ENCODE assay signal across 24 cellular contexts in genomic region chr4:160772668-160773067, GRCh38.
"Had no signal": no experiment of that assay in that cellular context is flagged by ENCODE, and none has a peak within 500 bp of the region (broad histone marks: within the 10 kb centered on the region; RNA-seq: fewer than 3 reads in every experiment).

No MANE protein-coding gene starts in this region.

- ATAC-seq: activated CD8-positive, alpha-beta memory T cell treated with anti-CD3 and anti-CD28 coated beads, Interleukin-2, amount 10 ng/mL, durations not matched to agents 7 days and 5 days; activated T-helper 17 cell treated with anti-CD3 and anti-CD28 coated beads, Interleukin-2, amount 50 U/mL, for 72 hours; body of pancreas; left ventricle myocardium superior; mucosa of descending colon; naive thymus-derived CD4-positive, alpha-beta T cell; stimulated activated naive B cell treated with anti-CD40 and anti-IgM and Interleukin-4, amounts not matched to agents 10 μg/mL and 1 μg/mL and 100 μg/mL, for 72 hours; upper lobe of right lung had no signal

- H3K27ac ChIP-seq: body of pancreas, coronary artery, ovary, sigmoid colon, upper lobe of right lung had no signal

- H3K36me3 Mint-ChIP-seq: activated CD8-positive, alpha-beta memory T cell treated with anti-CD3 and anti-CD28 coated beads, Interleukin-2, amount 10 ng/mL, durations not matched to agents 7 days and 5 days; activated naive CD8-positive, alpha-beta T cell treated with anti-CD3 and anti-CD28 coated beads for 36 hours; naive thymus-derived CD4-positive, alpha-beta T cell; stimulated activated naive B cell treated with anti-CD40 and anti-IgM and Interleukin-4, amounts not matched to agents 10 μg/mL and 1 μg/mL and 100 μg/mL, for 72 hours had no signal

- DNase-seq: activated CD4-positive, alpha-beta memory T cell treated with anti-CD3 and anti-CD28 coated beads, Interleukin-2, amount 10 ng/mL, durations not matched to agents 7 days and 5 days; activated CD4-positive, alpha-beta T cell treated with anti-CD3 and anti-CD28 coated beads for 48 hours; activated CD4-positive, CD25-positive, alpha-beta regulatory T cell; activated CD8-positive, alpha-beta memory T cell treated with anti-CD3 and anti-CD28 coated beads, Interleukin-2, amount 10 ng/mL, durations not matched to agents 7 days and 5 days; activated naive CD4-positive, alpha-beta T cell; activated naive CD8-positive, alpha-beta T cell treated with anti-CD3 and anti-CD28 coated beads for 36 hours; amniotic stem cell; body of pancreas; erythroblast; foreskin melanocyte; hypothalamus; left ventricle myocardium superior; mucosa of descending colon; naive thymus-derived CD4-positive, alpha-beta T cell; ovary; sigmoid colon; stimulated activated CD4-positive, alpha-beta T cell treated with anti-CD3 and anti-CD28 coated beads, Interleukin-4, amount 100 ng/mL, for 4 hours; stimulated activated naive B cell treated with anti-CD40 and anti-IgM and Interleukin-4, amounts not matched to agents 10 μg/mL and 1 μg/mL and 100 μg/mL, for 72 hours; T-helper 1 cell; T-helper 9 cell; upper lobe of right lung had no signal

- H3K4me3 ChIP-seq: body of pancreas, coronary artery, mucosa of descending colon, ovary, sigmoid colon, upper lobe of right lung had no signal

- H3K27ac Mint-ChIP-seq: activated CD4-positive, alpha-beta memory T cell treated with anti-CD3 and anti-CD28 coated beads, Interleukin-2, amount 10 ng/mL, durations not matched to agents 7 days and 5 days; activated CD8-positive, alpha-beta memory T cell treated with anti-CD3 and anti-CD28 coated beads, Interleukin-2, amount 10 ng/mL, durations not matched to agents 7 days and 5 days; activated naive CD8-positive, alpha-beta T cell treated with anti-CD3 and anti-CD28 coated beads for 36 hours; activated T-helper 17 cell treated with anti-CD3 and anti-CD28 coated beads, Interleukin-2, amount 50 U/mL, for 72 hours; naive thymus-derived CD4-positive, alpha-beta T cell; stimulated activated naive B cell treated with anti-CD40 and anti-IgM and Interleukin-4, amounts not matched to agents 10 μg/mL and 1 μg/mL and 100 μg/mL, for 72 hours had no signal

- H3K9me3 Mint-ChIP-seq: activated naive CD8-positive, alpha-beta T cell treated with anti-CD3 and anti-CD28 coated beads for 36 hours; stimulated activated naive B cell treated with anti-CD40 and anti-IgM and Interleukin-4, amounts not matched to agents 10 μg/mL and 1 μg/mL and 100 μg/mL, for 72 hours had no signal

- H3K9me3 ChIP-seq: body of pancreas, mucosa of descending colon, ovary, sigmoid colon, upper lobe of right lung had no signal

- H3K4me3 Mint-ChIP-seq: activated CD4-positive, alpha-beta memory T cell treated with anti-CD3 and anti-CD28 coated beads, Interleukin-2, amount 10 ng/mL, durations not matched to agents 7 days and 5 days; activated CD8-positive, alpha-beta memory T cell treated with anti-CD3 and anti-CD28 coated beads, Interleukin-2, amount 10 ng/mL, durations not matched to agents 7 days and 5 days; activated naive CD8-positive, alpha-beta T cell treated with anti-CD3 and anti-CD28 coated beads for 36 hours; activated T-helper 17 cell treated with anti-CD3 and anti-CD28 coated beads, Interleukin-2, amount 50 U/mL, for 72 hours; central memory CD8-positive, alpha-beta T cell; naive thymus-derived CD4-positive, alpha-beta T cell; stimulated activated naive B cell treated with anti-CD40 and anti-IgM and Interleukin-4, amounts not matched to agents 10 μg/mL and 1 μg/mL and 100 μg/mL, for 72 hours had no signal

- H3K27me3 Mint-ChIP-seq: activated CD4-positive, alpha-beta memory T cell treated with anti-CD3 and anti-CD28 coated beads, Interleukin-2, amount 10 ng/mL, durations not matched to agents 7 days and 5 days; activated CD8-positive, alpha-beta memory T cell treated with anti-CD3 and anti-CD28 coated beads, Interleukin-2, amount 10 ng/mL, durations not matched to agents 7 days and 5 days; activated naive CD8-positive, alpha-beta T cell treated with anti-CD3 and anti-CD28 coated beads for 36 hours; activated T-helper 17 cell treated with anti-CD3 and anti-CD28 coated beads, Interleukin-2, amount 50 U/mL, for 72 hours; central memory CD8-positive, alpha-beta T cell; naive thymus-derived CD4-positive, alpha-beta T cell; stimulated activated naive B cell treated with anti-CD40 and anti-IgM and Interleukin-4, amounts not matched to agents 10 μg/mL and 1 μg/mL and 100 μg/mL, for 72 hours had no signal

- H3K4me1 ChIP-seq: body of pancreas, sigmoid colon, upper lobe of right lung had no signal

- H3K27me3 ChIP-seq: body of pancreas, ovary, sigmoid colon, upper lobe of right lung had no signal

- H3K4me1 Mint-ChIP-seq: activated CD4-positive, alpha-beta memory T cell treated with anti-CD3 and anti-CD28 coated beads, Interleukin-2, amount 10 ng/mL, durations not matched to agents 7 days and 5 days; activated CD8-positive, alpha-beta memory T cell treated with anti-CD3 and anti-CD28 coated beads, Interleukin-2, amount 10 ng/mL, durations not matched to agents 7 days and 5 days; activated naive CD8-positive, alpha-beta T cell treated with anti-CD3 and anti-CD28 coated beads for 36 hours; activated T-helper 17 cell treated with anti-CD3 and anti-CD28 coated beads, Interleukin-2, amount 50 U/mL, for 72 hours; central memory CD8-positive, alpha-beta T cell; naive thymus-derived CD4-positive, alpha-beta T cell; stimulated activated naive B cell treated with anti-CD40 and anti-IgM and Interleukin-4, amounts not matched to agents 10 μg/mL and 1 μg/mL and 100 μg/mL, for 72 hours had no signal

- H3K36me3 ChIP-seq: ovary, sigmoid colon, upper lobe of right lung had no signal
